14 cellular contexts compared by ENCODE assay signal in genomic region chr2:100865819-100866462, GRCh38. TPM values are rescaled to one million over a fixed set of nuclear protein-coding genes. Genes with fewer than 3 reads are reported as not detected.
DNase-seq lines count a peak whose midpoint lies in the region; ATAC-seq, FAIRE-seq and TF ChIP-seq lines count a peak whose summit lies in the region.
"Had no signal": no experiment of that assay in that cellular context is flagged by ENCODE, and none has a peak within 500 bp of the region (broad histone marks: within the 10 kb centered on the region; RNA-seq: fewer than 3 reads in every experiment).

No MANE protein-coding gene starts in this region.

- H3K27me3 Mint-ChIP-seq in Calu3 (ENCODE audit: unreplicated experiment) (no peaks in the 10 kb centered on the region), T-cell (no peaks in the 10 kb centered on the region)
- H3K27me3 Mint-ChIP-seq: brain had no signal

- no peak for FAIRE-seq in RCC 7860 (lab: Jason Lieb, UNC)

- CTCF ChIA-PET in Calu3 (lab: Charles Lee), result no interaction called here
- CTCF ChIA-PET in T-cell (lab: Charles Lee), result no interaction called here

- POLR2A ChIA-PET in T-cell (lab: Charles Lee), result no interaction called here

- TF ChIP-seq CTCF in Calu3 (IDR thresholded peaks at IDR 0.05; ENCODE audit: unreplicated experiment), result no peak

- no TSS peak for BruUV-seq in Calu3 (replicated peaks; lab: Mats Ljungman, UMichigan)

- H3K4me3 Mint-ChIP-seq in Calu3 (ENCODE audit: low read depth, unreplicated experiment) (peak overlapping the region; percentile 8), T-cell (no peak overlapping the region)
- no peak overlapping the region for H3K4me3 Mint-ChIP-seq in stimulated activated effector memory CD8-positive, alpha-beta T cell treated with anti-CD3 and anti-CD28 coated beads, Interleukin-12 subunit alpha, Interleukin-12 subunit beta, amount 100 ng/mL, for 72 hours
- H3K4me3 Mint-ChIP-seq: brain had no signal

- peak overlapping the region; percentile 56 for H3K27ac Mint-ChIP-seq in Calu3 (ENCODE audit: unreplicated experiment)
- H3K27ac Mint-ChIP-seq in T-cell, result no peak overlapping the region
- H3K27ac Mint-ChIP-seq in stimulated activated effector memory CD8-positive, alpha-beta T cell treated with anti-CD3 and anti-CD28 coated beads, Interleukin-12 subunit alpha, Interleukin-12 subunit beta, amount 100 ng/mL, for 72 hours, result no peak overlapping the region

- H3K36me3 Mint-ChIP-seq in Calu3 (ENCODE audit: insufficient read depth, unreplicated experiment) (peaks cover 22% of the 10 kb centered on the region), T-cell (no peaks in the 10 kb centered on the region)
- no peaks in the 10 kb centered on the region for H3K36me3 Mint-ChIP-seq in stimulated activated effector memory CD8-positive, alpha-beta T cell treated with anti-CD3 and anti-CD28 coated beads, Interleukin-12 subunit alpha, Interleukin-12 subunit beta, amount 100 ng/mL, for 72 hours

- H3K4me1 Mint-ChIP-seq in Calu3 (ENCODE audit: low read depth, unreplicated experiment) (peaks cover 53% of the 10 kb centered on the region), T-cell (peaks cover 0 to 14% (median 6%) of the 10 kb centered on the region in 3 donors)
- no peaks in the 10 kb centered on the region for H3K4me1 Mint-ChIP-seq in stimulated activated effector memory CD8-positive, alpha-beta T cell treated with anti-CD3 and anti-CD28 coated beads, Interleukin-12 subunit alpha, Interleukin-12 subunit beta, amount 100 ng/mL, for 72 hours

- no peak for DNase-seq in Calu3
- DNase-seq in RCC 7860 (ENCODE audit: low spot score), result peak; percentile 21
- peak; percentile 82 for DNase-seq in renal cortical epithelial cell (ENCODE audit: low read depth)
- no peak for DNase-seq in T-cell
- no peak for DNase-seq in stimulated activated effector memory CD8-positive, alpha-beta T cell treated with anti-CD3 and anti-CD28 coated beads, Interleukin-12 subunit alpha, Interleukin-12 subunit beta, amount 100 ng/mL, for 72 hours (ENCODE audit: low spot score in 2 of 2)
- DNase-seq in posterior vena cava (ENCODE audit: low spot score), result no peak
- DNase-seq: activated T-cell treated with anti-CD3 and anti-CD28 coated beads for 4 hours, Caco-2, NCI-H2081, OCI-M1, sigmoid colon had no signal

- intact Hi-C loops in Calu3 (cut with micrococcal nuclease; ENCODE audit: unreplicated experiment) (no loop called here), posterior vena cava (cut with DNase I) (no loop called here)

- ATAC-seq in esophagus mucosa, result peak; percentile 85
- ATAC-seq in T-cell (replicated peaks in 1 of 4), result no peak
- no peak for ATAC-seq in GM21526 (IDR thresholded peaks at IDR 0.05; ENCODE audit: low FRiP score, unreplicated experiment)
- ATAC-seq in stimulated activated effector memory CD8-positive, alpha-beta T cell treated with anti-CD3 and anti-CD28 coated beads, Interleukin-12 subunit alpha, Interleukin-12 subunit beta, amount 100 ng/mL, for 72 hours, result no peak

- H3K9me3 Mint-ChIP-seq in Calu3 (ENCODE audit: low read depth, unreplicated experiment) (no peaks in the 10 kb centered on the region), T-cell (peaks cover 6 to 25% (median 11%) of the 10 kb centered on the region in 3 donors)
- peaks cover 6% of the 10 kb centered on the region for H3K9me3 Mint-ChIP-seq in stimulated activated effector memory CD8-positive, alpha-beta T cell treated with anti-CD3 and anti-CD28 coated beads, Interleukin-12 subunit alpha, Interleukin-12 subunit beta, amount 100 ng/mL, for 72 hours

RNA-seq across cellular contexts. Expression of gene NPAS2, which starts 46.0 kb away (rescaled TPM):
- total RNA-seq in Calu3 (2022), result 142 and 157 TPM in 2 replicates
- 63.6 TPM for total RNA-seq in esophagus mucosa
- total RNA-seq in renal cortical epithelial cell, result 22.1 and 25.5 TPM in 2 replicates
- total RNA-seq in T-cell, result 1 to 10 TPM; 3.5 to 9.5 (median 4.4) TPM
- total RNA-seq in posterior vena cava, result 10 to 100 TPM; 30.1 to 56.9 TPM

Comparison
In these comparisons a context has a peak if more than half of its experiments do, and no peak if none do; other contexts are left out.
1. DNase-seq: peak in RCC 7860 (single experiment) and renal cortical epithelial cell (single experiment); none in Calu3 (single experiment), T-cell (0 of 34), stimulated activated effector memory CD8-positive, alpha-beta T cell treated with anti-CD3 and anti-CD28 coated beads, Interleukin-12 subunit alpha, Interleukin-12 subunit beta, amount 100 ng/mL, for 72 hours (0 of 2) and posterior vena cava (single experiment).